Comparison of ENCODE assay signal across 1 cellular context in genomic region chr14:103057372-103058208, GRCh38.
TF ChIP-seq lines count a peak whose summit lies in the region.

TSS of gene CDC42BPB (minus strand) at chr14:103057549. CDS start at chr14:103057173, 376 bp downstream.

TF ChIP-seq in WTC11, 78 proteins besides CTCF, POLR2A, EP300 and RAD21 (continued from another document):
- TF ChIP-seq, protein P1, sequence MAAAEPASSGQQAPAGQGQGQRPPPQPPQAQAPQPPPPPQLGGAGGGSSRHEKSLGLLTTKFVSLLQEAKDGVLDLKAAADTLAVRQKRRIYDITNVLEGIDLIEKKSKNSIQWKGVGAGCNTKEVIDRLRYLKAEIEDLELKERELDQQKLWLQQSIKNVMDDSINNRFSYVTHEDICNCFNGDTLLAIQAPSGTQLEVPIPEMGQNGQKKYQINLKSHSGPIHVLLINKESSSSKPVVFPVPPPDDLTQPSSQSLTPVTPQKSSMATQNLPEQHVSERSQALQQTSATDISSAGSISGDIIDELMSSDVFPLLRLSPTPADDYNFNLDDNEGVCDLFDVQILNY (CRISPR knock-in tag; IDR thresholded peaks at IDR 0.05), result peak; percentile 47; the same call in 1 of the 2 replicates
- 0 out of 2 replicates have a peak, but pooled peaks have one; percentile 13 for TF ChIP-seq SMAD4 (CRISPR knock-in tag; IDR thresholded peaks at IDR 0.05)
- 0 out of 2 replicates have a peak, but pooled peaks have one; percentile 38 for TF ChIP-seq CBFB (CRISPR knock-in tag; IDR thresholded peaks at IDR 0.05; ENCODE audit: low read depth)
- TF ChIP-seq ZNF532 (CRISPR knock-in tag; IDR thresholded peaks at IDR 0.05; ENCODE audit: borderline replicate concordance), result no peak
- 0 out of 2 replicates have a peak, but pooled peaks have one; percentile 18 for TF ChIP-seq FOXP1 (CRISPR knock-in tag; IDR thresholded peaks at IDR 0.05; ENCODE audit: borderline replicate concordance)
- 0 out of 2 replicates have a peak, but pooled peaks have one; percentile 24 for TF ChIP-seq ELF4 (CRISPR knock-in tag; IDR thresholded peaks at IDR 0.05; ENCODE audit: low read depth)
